ENCODE assay signal across 21 cellular contexts in genomic region chr18:21980744-21981143, GRCh38.
A peak's percentile ranks its signal among the peaks of the same experiment; 100 is the strongest.
DNase-seq lines count a peak whose midpoint lies in the region; ATAC-seq and TF ChIP-seq lines count a peak whose summit lies in the region.
"Had no signal": no experiment of that assay in that cellular context is flagged by ENCODE, and none has a peak within 500 bp of the region (broad histone marks: within the 10 kb centered on the region; RNA-seq: fewer than 3 reads in every experiment).

No MANE protein-coding gene starts in this region.

- peak; percentile 98 to 99 (median 98) for ATAC-seq in right lobe of liver

- no peaks in the 10 kb centered on the region for H3K36me3 ChIP-seq in endodermal cell (ENCODE audit: control insufficient read depth, insufficient read depth, low read length)
- H3K36me3 ChIP-seq in right lobe of liver = no peaks in the 10 kb centered on the region
- H3K36me3 ChIP-seq in HAP-1 (replicated peaks) = no peaks in the 10 kb centered on the region
- H3K36me3 ChIP-seq: SJCRH30 had no signal

- H3K9me3 Mint-ChIP-seq in endodermal cell (peaks cover 6% of the 10 kb centered on the region), progenitor cell of endocrine pancreas (ENCODE audit: low read depth) (peaks cover 5% of the 10 kb centered on the region)
- H3K9me3 Mint-ChIP-seq: CD8-positive, alpha-beta memory T cell had no signal

- DNase-seq in HuH-7 (ENCODE audit: low spot score) (peak; percentile 68), endodermal cell (peak; percentile 58), right lobe of liver (peak; percentile 66 to 91 (median 81)), progenitor cell of endocrine pancreas (ENCODE audit: low spot score, unreplicated experiment) (no peak), SKM-1 (lab: John Stamatoyannopoulos, UW; ENCODE audit: unreplicated experiment) (no peak), HAP-1 (ENCODE audit: low spot score in 2 of 2) (no peak), NCI-H1694 (lab: John Stamatoyannopoulos, UW) (no peak), glomerular visceral epithelial cell (ENCODE audit: extremely low spot score) (no peak)
- DNase-seq: ACHN; C1 segment of cervical spinal cord; CD8-positive, alpha-beta memory T cell; DMS79; H9; KG1; NCI-H1417 treated with DMSO at 0.1 percent for 48 hours; NCI-H1930; NCI-H2171; NCI-H526; PC-9; SJCRH30 had no signal

- H3K4me3 Mint-ChIP-seq in endodermal cell (no peak overlapping the region), progenitor cell of endocrine pancreas (ENCODE audit: low read depth) (peak overlapping the region; percentile 37)
- H3K4me3 Mint-ChIP-seq: CD8-positive, alpha-beta memory T cell; H9 had no signal

- intact Hi-C loops in right lobe of liver (cut with DNase I) = no loop called here

- H3K4me3 ChIP-seq in endodermal cell (ENCODE audit: low read length) = peak overlapping the region; percentile 69
- H3K4me3 ChIP-seq in right lobe of liver = no peak overlapping the region
- H3K4me3 ChIP-seq in HAP-1 = no peak overlapping the region
- H3K4me3 ChIP-seq: PC-9, SJCRH30 had no signal

- H3K9ac ChIP-seq in endodermal cell (ENCODE audit: extremely low read depth, low read length, poor library complexity, severe bottlenecking) = peak overlapping the region; percentile 41

- H3K4me1 ChIP-seq in endodermal cell (ENCODE audit: control insufficient read depth, insufficient read depth, low read length) = peaks cover 14% of the 10 kb centered on the region
- H3K4me1 ChIP-seq in right lobe of liver = peaks cover 0 to 14% (median 7%) of the 10 kb centered on the region in 4 donors
- peaks cover 5% of the 10 kb centered on the region; the same call in 1 of the 2 replicates for H3K4me1 ChIP-seq in HAP-1
- H3K4me1 ChIP-seq: SJCRH30 had no signal

- peaks cover 4% of the 10 kb centered on the region for H3K36me3 Mint-ChIP-seq in endodermal cell (ENCODE audit: low read depth)
- H3K36me3 Mint-ChIP-seq in progenitor cell of endocrine pancreas (ENCODE audit: insufficient read depth) = peaks cover 1% of the 10 kb centered on the region
- H3K36me3 Mint-ChIP-seq: CD8-positive, alpha-beta memory T cell had no signal

- H3K27me3 Mint-ChIP-seq in endodermal cell (ENCODE audit: insufficient read depth) = no peaks in the 10 kb centered on the region
- no peaks in the 10 kb centered on the region for H3K27me3 Mint-ChIP-seq in progenitor cell of endocrine pancreas

- peaks cover 31% of the 10 kb centered on the region for H3K4me1 Mint-ChIP-seq in endodermal cell
- H3K4me1 Mint-ChIP-seq in progenitor cell of endocrine pancreas (ENCODE audit: low read depth) = peaks cover 39% of the 10 kb centered on the region
- H3K4me1 Mint-ChIP-seq: CD8-positive, alpha-beta memory T cell had no signal

- no peak for TF ChIP-seq POLR2A in right lobe of liver (IDR thresholded peaks at IDR 0.05)

- 79 to 94% methylated on average over 4 to 5 of the region's 5 CpGs for WGBS in endodermal cell (ENCODE audit: insufficient coverage in 1 of 2, insufficient read length in 1 of 2), 2 experiments
- WGBS in right lobe of liver (ENCODE audit: insufficient coverage, low coverage, low lambda C conversion rate, missing lambda C conversion rate) = 21% methylated on average over 4 of the region's 5 CpGs

- no peak overlapping the region for H3K27ac Mint-ChIP-seq in endodermal cell
- peak overlapping the region; percentile 97 for H3K27ac Mint-ChIP-seq in progenitor cell of endocrine pancreas
- H3K27ac Mint-ChIP-seq: CD8-positive, alpha-beta memory T cell; H9 had no signal

- no peak for TF ChIP-seq CTCF in endodermal cell (conservative IDR thresholded peaks at IDR 0.05)
- no peak for TF ChIP-seq CTCF in right lobe of liver (IDR thresholded peaks at IDR 0.05)
- TF ChIP-seq CTCF in progenitor cell of endocrine pancreas (IDR thresholded peaks at IDR 0.05; ENCODE audit: unreplicated experiment) = no peak

- H3K27me3 ChIP-seq in endodermal cell (ENCODE audit: control insufficient read depth, insufficient read depth, low read length, poor library complexity, severe bottlenecking) = no peaks in the 10 kb centered on the region
- H3K27me3 ChIP-seq in right lobe of liver = no peaks in the 10 kb centered on the region
- no peaks in the 10 kb centered on the region for H3K27me3 ChIP-seq in HAP-1 (ENCODE audit: low read depth)
- H3K27me3 ChIP-seq: SJCRH30 had no signal

- H3K9me3 ChIP-seq in endodermal cell (ENCODE audit: control insufficient read depth, low read length) (peaks cover 14% of the 10 kb centered on the region), right lobe of liver (peaks cover 0 to 2% (median 0%) of the 10 kb centered on the region in 4 donors), HAP-1 (no peaks in the 10 kb centered on the region; the same call in 1 of the 2 replicates)
- H3K9me3 ChIP-seq: SJCRH30 had no signal

- in situ Hi-C loops in HAP-1 (cut with MboI; ENCODE audit: low sequenced_read_pairs) = no loop called here

- H3K27ac ChIP-seq in endodermal cell (ENCODE audit: low read depth, low read length) (peak overlapping the region; percentile 44), right lobe of liver (peak overlapping the region; percentile 47 to 67 (median 60))
- H3K27ac ChIP-seq: PC-9, RWPE1, SJCRH30 had no signal

Comparison
In these comparisons a context has a peak if more than half of its experiments do, and no peak if none do; other contexts are left out.
1. DNase-seq: peak in HuH-7 (single experiment), endodermal cell (single experiment) and right lobe of liver (3 of 3); none in progenitor cell of endocrine pancreas (single experiment), SKM-1 (single experiment), HAP-1 (0 of 2), NCI-H1694 (single experiment) and glomerular visceral epithelial cell (single experiment).